11 cellular contexts compared by ENCODE assay signal in genomic region chr16:20897897-20898296, GRCh38. TPM values are rescaled to one million over a fixed set of nuclear protein-coding genes. Genes with fewer than 3 reads are reported as not detected.
DNase-seq lines count a peak whose midpoint lies in the region; ATAC-seq and TF ChIP-seq lines count a peak whose summit lies in the region.
"Had no signal": no experiment of that assay in that cellular context is flagged by ENCODE, and none has a peak within 500 bp of the region (broad histone marks: within the 10 kb centered on the region; RNA-seq: fewer than 3 reads in every experiment).

No MANE protein-coding gene starts in this region.

- no peaks in the 10 kb centered on the region for H3K9me3 ChIP-seq in BLaER1 treated with 17β-estradiol and CSF1 and Interleukin-3, amounts not matched to agents 10 nM and 100 nM (replicated peaks in 1 of 11)
- no peaks in the 10 kb centered on the region for H3K9me3 ChIP-seq in Karpas-422 (ENCODE audit: low read length)
- H3K9me3 ChIP-seq in endocrine pancreas (ENCODE audit: control insufficient read depth, low read length) = no peaks in the 10 kb centered on the region

- DNase-seq in Karpas-422 (no peak), natural killer cell (no peak), C1 segment of cervical spinal cord (lab: John Stamatoyannopoulos, UW) (no peak), substantia nigra (lab: John Stamatoyannopoulos, UW) (no peak), NCI-H748 (lab: John Stamatoyannopoulos, UW; ENCODE audit: unreplicated experiment) (no peak)
- DNase-seq: activated naive CD4-positive, alpha-beta T cell treated with anti-CD3 and anti-CD28 coated beads, Interleukin-2, amount 50 U/mL, for 16 hours; DMS79; posterior cingulate gyrus had no signal

- H3K9ac ChIP-seq in BLaER1 treated with 17β-estradiol and CSF1 and Interleukin-3, amounts not matched to agents 10 nM and 100 nM = peak overlapping the region in 6 of 11 experiments; percentile 92 to 99 (median 98); a peak in 8 of 22 replicates
- H3K9ac ChIP-seq in Karpas-422 (ENCODE audit: low read length) (no peak overlapping the region), endocrine pancreas (ENCODE audit: control insufficient read depth, insufficient read depth, low read length) (no peak overlapping the region)

- H3K27ac ChIP-seq in BLaER1 treated with 17β-estradiol and CSF1 and Interleukin-3, amounts not matched to agents 10 nM and 100 nM = peak overlapping the region in 6 of 11 experiments; percentile 5 to 99 (median 96); a peak in 8 of 22 replicates
- H3K27ac ChIP-seq in Karpas-422 (ENCODE audit: low read length) (no peak overlapping the region), substantia nigra (ENCODE audit: low read depth, low read length, poor library complexity, severe bottlenecking) (no peak overlapping the region)

- no peaks in the 10 kb centered on the region for H3K27me3 ChIP-seq in BLaER1 treated with 17β-estradiol and CSF1 and Interleukin-3, amounts not matched to agents 10 nM and 100 nM
- H3K27me3 ChIP-seq in Karpas-422 (ENCODE audit: low read length) (no peaks in the 10 kb centered on the region), endocrine pancreas (ENCODE audit: control insufficient read depth, insufficient read depth, low read length) (no peaks in the 10 kb centered on the region)

- peaks cover 33 to 80% (median 43%) of the 10 kb centered on the region in 10 experiments for H3K4me1 ChIP-seq in BLaER1 treated with 17β-estradiol and CSF1 and Interleukin-3, amounts not matched to agents 10 nM and 100 nM
- H3K4me1 ChIP-seq in Karpas-422 (ENCODE audit: low read length) = peaks cover 40% of the 10 kb centered on the region
- H3K4me1 ChIP-seq in endocrine pancreas (ENCODE audit: control insufficient read depth, insufficient read depth, low read length) = peaks cover 19% of the 10 kb centered on the region

- no peaks in the 10 kb centered on the region for H3K9me2 ChIP-seq in Karpas-422 (replicated peaks; ENCODE audit: insufficient read depth, low read length)

- peaks cover 0 to 64% (median 42%) of the 10 kb centered on the region in 11 experiments; a peak in 16 of 22 replicates for H4K20me1 ChIP-seq in BLaER1 treated with 17β-estradiol and CSF1 and Interleukin-3, amounts not matched to agents 10 nM and 100 nM
- peaks cover 8% of the 10 kb centered on the region; the same call in 1 of the 2 replicates for H4K20me1 ChIP-seq in Karpas-422 (ENCODE audit: insufficient read depth, low read depth, low read length)

- peaks cover 47 to 53% of the 10 kb centered on the region in 2 donors for H3K4me1 Mint-ChIP-seq in natural killer cell

- peaks cover 42 to 57% (median 48%) of the 10 kb centered on the region in 11 experiments for H3K36me3 ChIP-seq in BLaER1 treated with 17β-estradiol and CSF1 and Interleukin-3, amounts not matched to agents 10 nM and 100 nM
- peaks cover 18% of the 10 kb centered on the region; the same call in 1 of the 2 replicates for H3K36me3 ChIP-seq in Karpas-422 (ENCODE audit: insufficient read depth, low read length)
- no peaks in the 10 kb centered on the region for H3K36me3 ChIP-seq in endocrine pancreas (ENCODE audit: control insufficient read depth, insufficient read depth, low read length)

- no peak for ATAC-seq in natural killer cell
- no peak for ATAC-seq in GM19397 (IDR thresholded peaks at IDR 0.05; ENCODE audit: unreplicated experiment)

- H3K27me3 Mint-ChIP-seq in natural killer cell (ENCODE audit: low read depth in 2 of 2) = no peaks in the 10 kb centered on the region

- H2AFZ ChIP-seq in Karpas-422 (ENCODE audit: low read length) = no peak overlapping the region

- no peaks in the 10 kb centered on the region for H3K36me3 Mint-ChIP-seq in natural killer cell

- TF ChIP-seq CTCF in natural killer cell (IDR thresholded peaks at IDR 0.05) = no peak

- peak overlapping the region; percentile 77 to 95 (median 89); a peak in 19 of 22 replicates for H3K4me2 ChIP-seq in BLaER1 treated with 17β-estradiol and CSF1 and Interleukin-3, amounts not matched to agents 10 nM and 100 nM
- H3K4me2 ChIP-seq in Karpas-422 (ENCODE audit: low read depth, low read length, poor library complexity, severe bottlenecking) = peak overlapping the region; percentile 1

- H3K27ac Mint-ChIP-seq in natural killer cell = peak overlapping the region; percentile 92 to 96

- peak overlapping the region; percentile 31 for H3K4me3 Mint-ChIP-seq in natural killer cell

- peaks cover 78% of the 10 kb centered on the region for H3K79me2 ChIP-seq in Karpas-422 (ENCODE audit: low read length)

- intact Hi-C loops in natural killer cell (cut with micrococcal nuclease) = no loop called here

- peak overlapping the region in 7 of 10 experiments; percentile 82 to 95 (median 90); a peak in 12 of 20 replicates for H3K4me3 ChIP-seq in BLaER1 treated with 17β-estradiol and CSF1 and Interleukin-3, amounts not matched to agents 10 nM and 100 nM
- no peak overlapping the region for H3K4me3 ChIP-seq in Karpas-422 (ENCODE audit: low read length)
- peak overlapping the region; percentile 91 for H3K4me3 ChIP-seq in endocrine pancreas (ENCODE audit: control insufficient read depth, insufficient read depth, low read length)

- no peaks in the 10 kb centered on the region for H3K9me3 Mint-ChIP-seq in natural killer cell

RNA-seq across cellular contexts. Expression of gene DCUN1D3, which starts 2.3 kb away (rescaled TPM):
- 6.2 and 7.3 TPM in 2 replicates for total RNA-seq in Karpas-422 (2014; rRNA removed; shearing (Covaris generic); ENCODE audit: low replicate concordance)
- 1 to 10 TPM; 5.3 to 9.3 (median 6.1) TPM for total RNA-seq in natural killer cell

RNA-seq across cellular contexts. Expression of gene LYRM1, which starts 2.7 kb away (rescaled TPM):
- 37.6 and 43.2 TPM in 2 replicates for total RNA-seq in Karpas-422 (2014; rRNA removed; shearing (Covaris generic); ENCODE audit: low replicate concordance)
- 10 to 100 TPM; 15.3 to 25.7 (median 17.2) TPM for total RNA-seq in natural killer cell

Comparison
In these comparisons a context has a peak if more than half of its experiments do, and no peak if none do; other contexts are left out.
1. H3K27ac ChIP-seq: peak in BLaER1 treated with 17β-estradiol and CSF1 and Interleukin-3, amounts not matched to agents 10 nM and 100 nM (6 of 11); none in Karpas-422 (single experiment) and substantia nigra (single experiment).
2. H3K9ac ChIP-seq: peak in BLaER1 treated with 17β-estradiol and CSF1 and Interleukin-3, amounts not matched to agents 10 nM and 100 nM (6 of 11); none in Karpas-422 (single experiment) and endocrine pancreas (single experiment).